In the genomic region with DNA sequence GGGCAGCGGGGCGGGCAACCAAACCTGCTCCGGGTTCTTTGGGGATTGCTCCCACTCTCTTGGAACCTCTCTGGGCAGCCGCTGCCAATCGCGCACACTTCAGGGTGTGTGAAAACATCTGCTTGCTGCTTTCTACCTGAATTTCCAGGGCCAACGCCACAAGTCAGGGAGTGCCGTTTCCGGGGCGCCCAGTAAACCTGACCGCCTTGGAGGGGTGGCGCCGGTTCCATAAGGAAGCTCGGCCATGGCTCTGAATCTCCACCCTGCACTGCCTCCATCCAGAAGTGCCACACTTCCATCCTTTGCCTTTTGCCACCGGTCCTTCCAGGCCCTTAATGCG, we compare ENCODE assay signal across 10 cellular contexts. TPM values are rescaled to one million over a fixed set of nuclear protein-coding genes. Genes with fewer than 3 reads are reported as not detected.
DNase-seq lines count a peak whose midpoint lies in the region; ATAC-seq, FAIRE-seq and TF ChIP-seq lines count a peak whose summit lies in the region.
"Had no signal": no experiment of that assay in that cellular context is flagged by ENCODE, and none has a peak within 500 bp of the region (broad histone marks: within the 10 kb centered on the region; RNA-seq: fewer than 3 reads in every experiment).

No MANE protein-coding gene starts in this region.

- H3K27ac Mint-ChIP-seq in neural crest cell (ENCODE audit: unreplicated experiment), result no peak overlapping the region
- H3K27ac Mint-ChIP-seq: activated T-helper 1 cell treated with anti-CD3 and anti-CD28 coated beads, Interleukin-12 subunit alpha, Interleukin-12 subunit beta, Interleukin-2, Interleukin-4 antibody, amounts not matched to agents 30 ng/mL and 10 ng/mL and 1 ng/mL, durations not matched to agents 14 hours and 24 hours and 36 hours had no signal

- no peak for FAIRE-seq in HTR-8/SVneo (lab: Jason Lieb, UNC)

- peaks cover 51% of the 10 kb centered on the region for H3K27me3 ChIP-seq in left ventricle myocardium inferior (ENCODE audit: low read depth)
- peaks cover 14% of the 10 kb centered on the region for H3K27me3 ChIP-seq in upper lobe of right lung

- ATAC-seq in left ventricle myocardium superior (no peak), upper lobe of right lung (no peak), GM18505 (IDR thresholded peaks at IDR 0.05; ENCODE audit: unreplicated experiment) (no peak)

- TF ChIP-seq CTCF in left ventricle myocardium inferior (IDR thresholded peaks at IDR 0.05; ENCODE audit: borderline replicate concordance) (no peak), fibroblast of villous mesenchyme (IDR thresholded peaks at IDR 0.05; ENCODE audit: insufficient read depth, low read depth, low read length) (no peak), neural crest cell (conservative IDR thresholded peaks at IDR 0.05) (no peak), upper lobe of right lung (IDR thresholded peaks at IDR 0.05) (no peak)

- no peak for TF ChIP-seq POLR2A in GM18505 (IDR thresholded peaks at IDR 0.05; ENCODE audit: borderline replicate concordance, extremely low read depth, insufficient read depth, insufficient read length)

- no peak overlapping the region for H3K27ac ChIP-seq in left ventricle myocardium inferior (replicated peaks)
- H3K27ac ChIP-seq in upper lobe of right lung, result no peak overlapping the region

- peak overlapping the region; percentile 75 for H3K4me3 ChIP-seq in left ventricle myocardium inferior
- peak overlapping the region; percentile 84 for H3K4me3 ChIP-seq in fibroblast of villous mesenchyme (ENCODE audit: low read depth, low read length)
- peak overlapping the region; percentile 48 for H3K4me3 ChIP-seq in upper lobe of right lung

- peaks cover 61% of the 10 kb centered on the region for H3K4me1 Mint-ChIP-seq in neural crest cell

- H3K27me3 Mint-ChIP-seq in neural crest cell (ENCODE audit: low read depth), result peaks cover 58% of the 10 kb centered on the region

- H3K9me3 ChIP-seq in left ventricle myocardium inferior (replicated peaks) (no peaks in the 10 kb centered on the region), upper lobe of right lung (no peaks in the 10 kb centered on the region)

- no peaks in the 10 kb centered on the region for H3K9me3 Mint-ChIP-seq in neural crest cell
- H3K9me3 Mint-ChIP-seq: activated T-helper 1 cell treated with anti-CD3 and anti-CD28 coated beads, Interleukin-12 subunit alpha, Interleukin-12 subunit beta, Interleukin-2, Interleukin-4 antibody, amounts not matched to agents 30 ng/mL and 10 ng/mL and 1 ng/mL, durations not matched to agents 14 hours and 24 hours and 36 hours had no signal

- H3K36me3 ChIP-seq in left ventricle myocardium inferior, result no peaks in the 10 kb centered on the region
- H3K36me3 ChIP-seq in upper lobe of right lung, result no peaks in the 10 kb centered on the region

- peak overlapping the region; percentile 86 for H3K4me3 Mint-ChIP-seq in neural crest cell

- H3K4me1 ChIP-seq in left ventricle myocardium inferior (peaks cover 49% of the 10 kb centered on the region), upper lobe of right lung (peaks cover 14% of the 10 kb centered on the region)

- no peaks in the 10 kb centered on the region for H3K36me3 Mint-ChIP-seq in neural crest cell (ENCODE audit: low read depth)

- intact Hi-C loops in left ventricle myocardium inferior (cut with micrococcal nuclease) (no loop called here), left ventricle myocardium superior (cut with micrococcal nuclease) (no loop called here), upper lobe of right lung (cut with DNase I) (no loop called here)

- DNase-seq in left ventricle myocardium inferior, result no peak
- no peak for DNase-seq in left ventricle myocardium superior
- DNase-seq in fibroblast of villous mesenchyme (ENCODE audit: low read depth), result no peak
- DNase-seq in neural crest cell (ENCODE audit: low read depth, low spot score), result no peak
- DNase-seq in upper lobe of right lung, result no peak
- no peak for DNase-seq in HTR-8/SVneo (ENCODE audit: insufficient read length, low spot score)
- DNase-seq in GM19240 (ENCODE audit: insufficient read length, low spot score), result no peak
- DNase-seq: stimulated activated CD4-positive, alpha-beta T cell treated with anti-CD3 and anti-CD28 coated beads, Interleukin-2, amount 100 ng/mL, for 24 hours had no signal

RNA-seq across cellular contexts. Expression of gene AFAP1L2, which starts 0.7 kb away (rescaled TPM):
- 7.0 TPM for total RNA-seq in left ventricle myocardium inferior
- total RNA-seq in left ventricle myocardium superior, result 4.5 TPM
- total RNA-seq in fibroblast of villous mesenchyme, result 5.5 and 7.3 TPM in 2 replicates
- 72.1 and 73.6 TPM in 2 replicates for total RNA-seq in neural crest cell
- 10.1 TPM for total RNA-seq in upper lobe of right lung
